Comparison of ENCODE assay signal across 11 cellular contexts in genomic region chr10:32943395-32943794, GRCh38. TPM values are rescaled to one million over a fixed set of nuclear protein-coding genes. Genes with fewer than 3 reads are reported as not detected.
DNase-seq lines count a peak whose midpoint lies in the region; ATAC-seq and TF ChIP-seq lines count a peak whose summit lies in the region.
"Had no signal": no experiment of that assay in that cellular context is flagged by ENCODE, and none has a peak within 500 bp of the region (broad histone marks: within the 10 kb centered on the region; RNA-seq: fewer than 3 reads in every experiment).

No MANE protein-coding gene starts in this region.

- in situ Hi-C loops in brain microvascular endothelial cell (cut with HindIII; ENCODE audit: low pct_ligation_motif_present, low sequenced_read_pairs), result no loop called here

- H3K9me3 Mint-ChIP-seq in naive B cell, result no peaks in the 10 kb centered on the region
- H3K9me3 Mint-ChIP-seq: activated naive CD4-positive, alpha-beta T cell treated with anti-CD3 and anti-CD28 coated beads, Interleukin-2, amount 50 U/mL, for 24 hours had no signal

- H3K36me3 ChIP-seq in brain microvascular endothelial cell (replicated peaks), result peaks cover 21% of the 10 kb centered on the region

- DNase-seq in naive B cell (no peak), brain microvascular endothelial cell (no peak), T1000 (lab: John Stamatoyannopoulos, UW) (no peak), HUDEP-2 (lab: John Stamatoyannopoulos, UW; ENCODE audit: unreplicated experiment in 76 of 76) (no peak), DMS53 (lab: John Stamatoyannopoulos, UW) (no peak)
- DNase-seq: SJCRH30 had no signal

- no peak for TF ChIP-seq CTCF in brain microvascular endothelial cell (IDR thresholded peaks at IDR 0.05; ENCODE audit: low read depth, low read length, missing control alignments)

- H3K4me3 Mint-ChIP-seq in naive B cell, result peak overlapping the region in 4 of 8 donors; percentile 7 to 68 (median 15)
- H3K4me3 Mint-ChIP-seq: activated naive CD4-positive, alpha-beta T cell treated with anti-CD3 and anti-CD28 coated beads, Interleukin-2, amount 50 U/mL, for 24 hours had no signal

- ATAC-seq in GM18517 (IDR thresholded peaks at IDR 0.05; ENCODE audit: unreplicated experiment) (peak; percentile 69), GM21526 (IDR thresholded peaks at IDR 0.05; ENCODE audit: low FRiP score, unreplicated experiment) (peak; percentile 72), HG03457 (IDR thresholded peaks at IDR 0.05; ENCODE audit: unreplicated experiment) (peak; percentile 54), naive B cell (ENCODE audit: low read depth in 2 of 2) (peak; percentile 42 to 55)

- H3K27me3 Mint-ChIP-seq in naive B cell, result no peaks in the 10 kb centered on the region
- H3K27me3 Mint-ChIP-seq: activated naive CD4-positive, alpha-beta T cell treated with anti-CD3 and anti-CD28 coated beads, Interleukin-2, amount 50 U/mL, for 24 hours had no signal

- H3K36me3 Mint-ChIP-seq in naive B cell, result peaks cover 0 to 7% of the 10 kb centered on the region in 2 donors

- no peak overlapping the region for H3K4me3 ChIP-seq in brain microvascular endothelial cell (ENCODE audit: low read depth, low read length)
- H3K4me3 ChIP-seq: K562, SJCRH30 had no signal

- no peak overlapping the region for H3K27ac ChIP-seq in brain microvascular endothelial cell
- H3K27ac ChIP-seq: SJCRH30 had no signal

- peak overlapping the region in 5 of 6 donors; percentile 60 to 79 (median 65) for H3K27ac Mint-ChIP-seq in naive B cell
- H3K27ac Mint-ChIP-seq: activated naive CD4-positive, alpha-beta T cell treated with anti-CD3 and anti-CD28 coated beads, Interleukin-2, amount 50 U/mL, for 24 hours had no signal

- H3K4me1 Mint-ChIP-seq in naive B cell, result peaks cover 41 to 56% (median 45%) of the 10 kb centered on the region in 3 donors

- H3K27me3 ChIP-seq in brain microvascular endothelial cell (replicated peaks), result no peaks in the 10 kb centered on the region
- H3K27me3 ChIP-seq: SJCRH30 had no signal

RNA-seq across cellular contexts. Expression of gene ITGB1, which starts 14.6 kb away (rescaled TPM):
- 10 to 100 TPM; 31.4 to 63.1 (median 39.9) TPM for polyA plus RNA-seq in naive B cell (ENCODE audit: low read depth in 6 of 6)
